17 cellular contexts compared by ENCODE assay signal in genomic region chr5:148237795-148238194, GRCh38. TPM values are rescaled to one million over a fixed set of nuclear protein-coding genes. Genes with fewer than 3 reads are reported as not detected.
A peak's percentile ranks its signal among the peaks of the same experiment; 100 is the strongest.
DNase-seq lines count a peak whose midpoint lies in the region; ATAC-seq, FAIRE-seq and TF ChIP-seq lines count a peak whose summit lies in the region.
"Had no signal": no experiment of that assay in that cellular context is flagged by ENCODE, and none has a peak within 500 bp of the region (broad histone marks: within the 10 kb centered on the region; RNA-seq: fewer than 3 reads in every experiment).

No MANE protein-coding gene starts in this region.

- H3K4me3 Mint-ChIP-seq in activated CD8-positive, alpha-beta T cell treated with anti-CD3 and anti-CD28 coated beads for 36 hours, result no peak overlapping the region
- H3K4me3 Mint-ChIP-seq: CD8-positive, alpha-beta memory T cell had no signal

- FAIRE-seq in A549 (lab: Jason Lieb, UNC), result peak; percentile 56
- FAIRE-seq: GM12892 had no signal

- H3K4me1 Mint-ChIP-seq in activated CD8-positive, alpha-beta T cell treated with anti-CD3 and anti-CD28 coated beads for 36 hours (ENCODE audit: low read depth), result no peaks in the 10 kb centered on the region
- H3K4me1 Mint-ChIP-seq: CD8-positive, alpha-beta memory T cell had no signal

- no peak overlapping the region for H3K27ac Mint-ChIP-seq in activated CD8-positive, alpha-beta T cell treated with anti-CD3 and anti-CD28 coated beads for 36 hours
- H3K27ac Mint-ChIP-seq: CD8-positive, alpha-beta memory T cell had no signal

- H3K27ac ChIP-seq in A549 (no peak overlapping the region), VCaP (peak overlapping the region; percentile 19; the same call in 1 of the 2 replicates)
- H3K27ac ChIP-seq: BLaER1, HL-60 had no signal

- intact Hi-C loops in activated CD8-positive, alpha-beta T cell treated with anti-CD3 and anti-CD28 coated beads for 36 hours (cut with micrococcal nuclease), result no loop called here
- intact Hi-C loops in cardiac septum (cut with DNase I), result no loop called here

- H3K36me3 Mint-ChIP-seq in activated CD8-positive, alpha-beta T cell treated with anti-CD3 and anti-CD28 coated beads for 36 hours (ENCODE audit: low read depth), result no peaks in the 10 kb centered on the region
- H3K36me3 Mint-ChIP-seq: CD8-positive, alpha-beta memory T cell had no signal

- CTCF ChIA-PET in A549 (lab: Yijun Ruan, JAX), result no interaction called here
- CTCF ChIA-PET in activated CD8-positive, alpha-beta T cell treated with anti-CD3 and anti-CD28 coated beads for 36 hours (lab: Charles Lee), result no interaction called here

- no peak for TF ChIP-seq CTCF in A549 (IDR thresholded peaks at IDR 0.05)
- TF ChIP-seq CTCF in VCaP (conservative IDR thresholded peaks at IDR 0.05), result no peak
- TF ChIP-seq CTCF in activated CD8-positive, alpha-beta T cell treated with anti-CD3 and anti-CD28 coated beads for 36 hours (IDR thresholded peaks at IDR 0.05), result no peak

- H3K4me3 ChIP-seq in A549, result no peak overlapping the region
- H3K4me3 ChIP-seq: BLaER1 had no signal

- WGBS in A549 (ENCODE audit: missing lambda C conversion rate), result 0% methylated on average over 3 of the region's 3 CpGs

- DNase-seq in A549 (ENCODE audit: low read depth in 1 of 2, low spot score in 1 of 2) (peak in 1 of 2 experiments; percentile 20), LoVo (ENCODE audit: low spot score) (peak; percentile 67), renal cortical epithelial cell (ENCODE audit: low read depth) (peak; percentile 5), nucleus accumbens (lab: John Stamatoyannopoulos, UW) (no peak), cardiac septum (ENCODE audit: low spot score) (no peak)
- no peak for DNase-seq in activated CD8-positive, alpha-beta T cell treated with anti-CD3 and anti-CD28 coated beads for 36 hours
- DNase-seq: AML-193; Caco-2; CD8-positive, alpha-beta memory T cell; DND-41; GDM1; HCEC 1CT had no signal

- no peak overlapping the region for H3K4me2 ChIP-seq in A549
- H3K4me2 ChIP-seq: BLaER1 had no signal

- no peaks in the 10 kb centered on the region for H3K4me1 ChIP-seq in A549
- H3K4me1 ChIP-seq: BLaER1, Caco-2 had no signal

- no peak for ATAC-seq in A549
- no peak for ATAC-seq in activated CD8-positive, alpha-beta T cell treated with anti-CD3 and anti-CD28 coated beads for 36 hours

- POLR2A ChIA-PET in A549 (lab: Yijun Ruan, JAX), result no interaction called here
- POLR2A ChIA-PET in activated CD8-positive, alpha-beta T cell treated with anti-CD3 and anti-CD28 coated beads for 36 hours (lab: Charles Lee), result no interaction called here

- no peaks in the 10 kb centered on the region for H3K9me3 ChIP-seq in A549
- H3K9me3 ChIP-seq: BLaER1, Caco-2 had no signal

- no peak for TF ChIP-seq POLR2A in A549 (IDR thresholded peaks at IDR 0.05; ENCODE audit: low read length)

- peaks cover 1% of the 10 kb centered on the region for H3K9me3 Mint-ChIP-seq in activated CD8-positive, alpha-beta T cell treated with anti-CD3 and anti-CD28 coated beads for 36 hours
- H3K9me3 Mint-ChIP-seq: CD8-positive, alpha-beta memory T cell had no signal

- H3K27me3 Mint-ChIP-seq in activated CD8-positive, alpha-beta T cell treated with anti-CD3 and anti-CD28 coated beads for 36 hours, result no peaks in the 10 kb centered on the region

- no peak for TF ChIP-seq RAD21 in A549 (conservative IDR thresholded peaks at IDR 0.05 in 1 of 2, IDR thresholded peaks at IDR 0.05 in 1 of 2)

- no peak for TF ChIP-seq EP300 in A549 (IDR thresholded peaks at IDR 0.05)

TF ChIP-seq in A549, 52 proteins besides CTCF, POLR2A, EP300 and RAD21:
- TF ChIP-seq TFCP2L1 (CRISPR knock-in tag; IDR thresholded peaks at IDR 0.05), result no peak
- TF ChIP-seq ZC3H11A (IDR thresholded peaks at IDR 0.05), result no peak
- no peak for TF ChIP-seq RARB (CRISPR knock-in tag; IDR thresholded peaks at IDR 0.05)
- no peak for TF ChIP-seq CHD4 (IDR thresholded peaks at IDR 0.05; ENCODE audit: borderline replicate concordance)
- TF ChIP-seq SMC3 (IDR thresholded peaks at IDR 0.05), result no peak
- TF ChIP-seq FOXS1 (CRISPR knock-in tag; IDR thresholded peaks at IDR 0.05), result no peak
- TF ChIP-seq NR3C1 (IDR thresholded peaks at IDR 0.05), result no peak
- no peak for TF ChIP-seq HDAC2 (IDR thresholded peaks at IDR 0.05)
- no peak for TF ChIP-seq CHD2 (IDR thresholded peaks at IDR 0.05; ENCODE audit: low read length, partially characterized antibody)
- TF ChIP-seq KDM1A (IDR thresholded peaks at IDR 0.05; ENCODE audit: low read depth), result no peak
- no peak for TF ChIP-seq RCOR1 (IDR thresholded peaks at IDR 0.05; ENCODE audit: low read depth, low read length)
- TF ChIP-seq HOXA7 (CRISPR knock-in tag; IDR thresholded peaks at IDR 0.05), result no peak
- no peak for TF ChIP-seq FOSL2 (IDR thresholded peaks at IDR 0.05)
- TF ChIP-seq FOSL2 (CRISPR knock-in tag; IDR thresholded peaks at IDR 0.05), result no peak

RNA-seq across cellular contexts. Expression of gene MARCOL, which starts 0.5 kb away (rescaled TPM):
- polyA plus RNA-seq in A549 (2011; rRNA removed) (0.13 and 0.20 TPM in 2 replicates), A549 (2017; fragmentation: RNase III; extraction: RNeasy Plus Mini Kit Qiagen cat#74134 plus additional on column Dnase treatment) (0.06 to 0.14 TPM (median 0.11 TPM) in 3 replicates)
- polyA plus RNA-seq in A549 (2012; cell fraction: cytosol; rRNA removed), result 0.06 TPM in 1 of 2 replicates, not detected in the other
- polyA plus RNA-seq in A549 (2012; cell fraction: nucleus; rRNA removed), result 0.08 and 0.10 TPM in 2 replicates
- polyA minus RNA-seq in A549 (2011; rRNA and poly(A)+ RNA removed), result 0.21 TPM in 1 of 2 replicates, not detected in the other
- total RNA-seq in renal cortical epithelial cell (not detected in 2 replicates), cardiac septum (not detected)
- total RNA-seq in activated CD8-positive, alpha-beta T cell treated with anti-CD3 and anti-CD28 coated beads for 36 hours, result not detected
- total RNA-seq: Caco-2; CD8-positive, alpha-beta memory T cell; H4 had no signal
- polyA plus RNA-seq: CD8-positive, alpha-beta memory T cell had no signal

RNA-seq across cellular contexts. Expression of gene SPINK13, which starts 30.8 kb away (rescaled TPM):
- polyA plus RNA-seq in A549 (2011; rRNA removed), result 0.13 and 0.16 TPM in 2 replicates
- polyA plus RNA-seq in A549 (2012; cell fraction: cytosol; rRNA removed), result 0.10 and 0.12 TPM in 2 replicates
- 0.10 TPM in 1 of 2 replicates, not detected in the other for polyA plus RNA-seq in A549 (2012; cell fraction: nucleus; rRNA removed)
- 0.13 TPM in 1 of 3 replicates, not detected in the others for polyA plus RNA-seq in A549 (2017; fragmentation: RNase III; extraction: RNeasy Plus Mini Kit Qiagen cat#74134 plus additional on column Dnase treatment)
- polyA minus RNA-seq in A549 (2011; rRNA and poly(A)+ RNA removed), result not detected in 2 replicates
- total RNA-seq in renal cortical epithelial cell, result 1.4 and 1.8 TPM in 2 replicates
- total RNA-seq in activated CD8-positive, alpha-beta T cell treated with anti-CD3 and anti-CD28 coated beads for 36 hours, result not detected
- not detected for total RNA-seq in cardiac septum
- total RNA-seq: Caco-2; CD8-positive, alpha-beta memory T cell; H4 had no signal
- polyA plus RNA-seq: CD8-positive, alpha-beta memory T cell had no signal

RNA-seq across cellular contexts. Expression of gene SPINK6, which starts 35.0 kb away (rescaled TPM):
- 1.0 and 1.5 TPM in 2 replicates for polyA plus RNA-seq in A549 (2011; rRNA removed)
- polyA plus RNA-seq in A549 (2012; cell fraction: cytosol; rRNA removed), result 1.7 and 2.3 TPM in 2 replicates
- polyA plus RNA-seq in A549 (2012; cell fraction: nucleus; rRNA removed), result 0.79 and 0.82 TPM in 2 replicates
- 0.79 to 1.2 TPM (median 1.0 TPM) in 3 replicates for polyA plus RNA-seq in A549 (2017; fragmentation: RNase III; extraction: RNeasy Plus Mini Kit Qiagen cat#74134 plus additional on column Dnase treatment)
- polyA minus RNA-seq in A549 (2011; rRNA and poly(A)+ RNA removed), result not detected in 2 replicates
- not detected in 2 replicates for total RNA-seq in renal cortical epithelial cell
- total RNA-seq in activated CD8-positive, alpha-beta T cell treated with anti-CD3 and anti-CD28 coated beads for 36 hours, result not detected
- total RNA-seq in cardiac septum, result not detected
- total RNA-seq: Caco-2; CD8-positive, alpha-beta memory T cell; H4 had no signal
- polyA plus RNA-seq: CD8-positive, alpha-beta memory T cell had no signal

Comparison
In these comparisons a context has a peak if more than half of its experiments do, and no peak if none do; other contexts are left out.
1. DNase-seq: peak in LoVo (single experiment) and renal cortical epithelial cell (single experiment); none in nucleus accumbens (0 of 56), activated CD8-positive, alpha-beta T cell treated with anti-CD3 and anti-CD28 coated beads for 36 hours (single experiment) and cardiac septum (single experiment).